Comparison of ENCODE assay signal across 1 cellular context in the genomic region with DNA sequence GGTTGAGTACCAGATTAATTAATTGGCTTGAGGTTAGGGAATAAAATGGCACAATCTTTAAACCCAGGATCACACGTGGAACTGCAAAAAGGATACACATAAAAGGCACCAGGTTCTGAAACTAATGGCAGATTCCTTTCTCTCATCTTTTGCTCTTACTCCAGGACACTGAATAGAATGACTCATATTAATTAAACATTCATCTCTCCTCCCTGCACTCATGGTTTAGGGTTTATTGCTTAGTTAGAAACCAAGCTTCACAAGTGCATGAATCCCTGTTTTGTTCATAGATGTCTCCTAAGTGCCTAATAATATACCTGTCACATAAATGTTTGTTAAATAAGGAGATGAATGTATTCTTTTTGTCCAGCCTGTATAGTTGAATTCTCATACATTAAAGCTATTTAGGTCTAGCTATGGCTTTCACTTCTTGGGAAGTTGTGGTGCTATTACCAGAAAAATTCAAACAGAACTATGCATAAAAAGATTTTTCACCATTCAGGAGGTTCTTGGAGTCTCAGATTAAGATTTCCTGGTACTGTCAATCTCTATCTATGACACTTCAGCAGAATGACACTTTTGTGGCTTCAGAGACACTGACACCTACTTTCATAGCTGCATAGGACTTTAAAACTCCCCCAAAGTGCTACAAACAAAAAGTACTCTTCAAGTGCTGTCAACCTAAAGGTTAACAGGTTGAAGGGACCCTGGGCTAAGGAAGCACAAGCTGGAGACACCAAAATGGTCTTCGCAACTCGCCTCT.
TF ChIP-seq lines count a peak whose summit lies in the region.

No MANE protein-coding gene starts in this region.

TF ChIP-seq in SK-N-SH treated with all-trans-retinoic acid at 6 μM for 48 hours, 23 proteins besides CTCF, POLR2A, EP300 and RAD21 (continued from another document):
- TF ChIP-seq BACH2 (CRISPR knock-in tag; IDR thresholded peaks at IDR 0.05; ENCODE audit: borderline replicate concordance) (no peak), RARB (CRISPR knock-in tag; IDR thresholded peaks at IDR 0.05) (no peak), ZC3H10 (CRISPR knock-in tag; IDR thresholded peaks at IDR 0.05) (no peak), PPARA (CRISPR knock-in tag; IDR thresholded peaks at IDR 0.05; ENCODE audit: borderline replicate concordance) (no peak), GLIS3 (CRISPR knock-in tag; IDR thresholded peaks at IDR 0.05) (no peak), ZNF70 (CRISPR knock-in tag; IDR thresholded peaks at IDR 0.05) (no peak), ZFP30 (CRISPR knock-in tag; IDR thresholded peaks at IDR 0.05) (no peak)
- TF ChIP-seq, protein P1, sequence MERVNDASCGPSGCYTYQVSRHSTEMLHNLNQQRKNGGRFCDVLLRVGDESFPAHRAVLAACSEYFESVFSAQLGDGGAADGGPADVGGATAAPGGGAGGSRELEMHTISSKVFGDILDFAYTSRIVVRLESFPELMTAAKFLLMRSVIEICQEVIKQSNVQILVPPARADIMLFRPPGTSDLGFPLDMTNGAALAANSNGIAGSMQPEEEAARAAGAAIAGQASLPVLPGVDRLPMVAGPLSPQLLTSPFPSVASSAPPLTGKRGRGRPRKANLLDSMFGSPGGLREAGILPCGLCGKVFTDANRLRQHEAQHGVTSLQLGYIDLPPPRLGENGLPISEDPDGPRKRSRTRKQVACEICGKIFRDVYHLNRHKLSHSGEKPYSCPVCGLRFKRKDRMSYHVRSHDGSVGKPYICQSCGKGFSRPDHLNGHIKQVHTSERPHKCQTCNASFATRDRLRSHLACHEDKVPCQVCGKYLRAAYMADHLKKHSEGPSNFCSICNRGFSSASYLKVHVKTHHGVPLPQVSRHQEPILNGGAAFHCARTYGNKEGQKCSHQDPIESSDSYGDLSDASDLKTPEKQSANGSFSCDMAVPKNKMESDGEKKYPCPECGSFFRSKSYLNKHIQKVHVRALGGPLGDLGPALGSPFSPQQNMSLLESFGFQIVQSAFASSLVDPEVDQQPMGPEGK (CRISPR knock-in tag; IDR thresholded peaks at IDR 0.05; ENCODE audit: borderline replicate concordance): no peak
